7 cellular contexts compared by ENCODE assay signal in genomic region chr3:136752327-136753111, GRCh38. TPM values are rescaled to one million over a fixed set of nuclear protein-coding genes. Genes with fewer than 3 reads are reported as not detected.
DNase-seq lines count a peak whose midpoint lies in the region; ATAC-seq, FAIRE-seq and TF ChIP-seq lines count a peak whose summit lies in the region.

STAG1 (minus strand) TSS chr3:136752378; CDS start chr3:136630898, 121,480 bp downstream.

- no peak for FAIRE-seq in astrocyte (lab: Jason Lieb, UNC)

- H3K36me3 ChIP-seq in astrocyte (ENCODE audit: insufficient read depth, low read length), result no peaks in the 10 kb centered on the region

- TF ChIP-seq POLR2A in GM18505 (IDR thresholded peaks at IDR 0.05; ENCODE audit: borderline replicate concordance, extremely low read depth, insufficient read depth, insufficient read length), result peak; percentile 86

- H3K4me3 Mint-ChIP-seq in T-helper 2 cell treated with Interferon-gamma antibody and Interleukin-4, amounts not matched to agents 5 μg/mL and 100 μg/mL, for 36 hours, result peak within 1 kb of the TSS; percentile 89
- H3K4me3 Mint-ChIP-seq in astrocyte (ENCODE audit: unreplicated experiment), result peak within 1 kb of the TSS; percentile 92

- no peaks in the 10 kb centered on the region for H3K27me3 ChIP-seq in astrocyte (ENCODE audit: insufficient read depth, low read length)

- H3K4me3 ChIP-seq in astrocyte (ENCODE audit: insufficient read depth, low read depth, low read length), result peak within 1 kb of the TSS; percentile 79

- ATAC-seq in GM18505 (IDR thresholded peaks at IDR 0.05; ENCODE audit: unreplicated experiment), result peak; percentile 84
- peak; percentile 81 for ATAC-seq in HG02973 (IDR thresholded peaks at IDR 0.05; ENCODE audit: unreplicated experiment)

- H3K9me3 ChIP-seq in astrocyte (ENCODE audit: insufficient read depth, low read depth, low read length), result no peaks in the 10 kb centered on the region

- peak within 1 kb of the TSS; percentile 95 for H3K27ac Mint-ChIP-seq in T-helper 2 cell treated with Interferon-gamma antibody and Interleukin-4, amounts not matched to agents 5 μg/mL and 100 μg/mL, for 36 hours
- peak within 1 kb of the TSS; percentile 97 for H3K27ac Mint-ChIP-seq in astrocyte (ENCODE audit: unreplicated experiment)

- peaks cover 5% of the 10 kb centered on the region for H4K20me1 ChIP-seq in astrocyte (ENCODE audit: insufficient read depth, low read length)

- peaks cover 6% of the 10 kb centered on the region for H3K36me3 Mint-ChIP-seq in T-helper 2 cell treated with Interferon-gamma antibody and Interleukin-4, amounts not matched to agents 5 μg/mL and 100 μg/mL, for 36 hours (ENCODE audit: low read depth)
- H3K36me3 Mint-ChIP-seq in astrocyte (ENCODE audit: low read depth, unreplicated experiment), result no peaks in the 10 kb centered on the region

- H3K79me2 ChIP-seq in astrocyte (ENCODE audit: insufficient read depth, low read length), result peaks cover 42% of the 10 kb centered on the region

- DNase-seq in NCI-H1930 (lab: John Stamatoyannopoulos, UW) (peak; percentile 94 to 99), astrocyte (ENCODE audit: low read depth) (peak; percentile 92), hepatic stellate cell (ENCODE audit: low spot score) (peak; percentile 97), renal cortical epithelial cell (ENCODE audit: low read depth) (peak; percentile 90)
- DNase-seq in T-helper 2 cell treated with Interferon-gamma antibody and Interleukin-4, amounts not matched to agents 5 μg/mL and 100 μg/mL, for 36 hours (ENCODE audit: low spot score), result peak; percentile 100

- H3K27me3 Mint-ChIP-seq in T-helper 2 cell treated with Interferon-gamma antibody and Interleukin-4, amounts not matched to agents 5 μg/mL and 100 μg/mL, for 36 hours (ENCODE audit: low read depth), result no peaks in the 10 kb centered on the region
- no peaks in the 10 kb centered on the region for H3K27me3 Mint-ChIP-seq in astrocyte (ENCODE audit: low read depth, unreplicated experiment)

- peaks cover 34% of the 10 kb centered on the region for H3K4me1 Mint-ChIP-seq in T-helper 2 cell treated with Interferon-gamma antibody and Interleukin-4, amounts not matched to agents 5 μg/mL and 100 μg/mL, for 36 hours (ENCODE audit: low read depth)
- peaks cover 26% of the 10 kb centered on the region for H3K4me1 Mint-ChIP-seq in astrocyte (ENCODE audit: low read depth, unreplicated experiment)

- peak within 1 kb of the TSS; percentile 95 for H3K9ac ChIP-seq in astrocyte (ENCODE audit: low read length)

- no peaks in the 10 kb centered on the region for H3K9me3 Mint-ChIP-seq in T-helper 2 cell treated with Interferon-gamma antibody and Interleukin-4, amounts not matched to agents 5 μg/mL and 100 μg/mL, for 36 hours
- H3K9me3 Mint-ChIP-seq in astrocyte (ENCODE audit: unreplicated experiment), result no peaks in the 10 kb centered on the region

- H3K4me1 ChIP-seq in astrocyte (ENCODE audit: insufficient read depth, low read length), result peaks cover 21% of the 10 kb centered on the region

- peak within 1 kb of the TSS; percentile 97 for H3K27ac ChIP-seq in astrocyte (ENCODE audit: low read depth, low read length)

- peak within 1 kb of the TSS; percentile 93 for H2AFZ ChIP-seq in astrocyte (ENCODE audit: low read depth, low read length)

- H3K4me2 ChIP-seq in astrocyte (ENCODE audit: low read length), result peak within 1 kb of the TSS; percentile 96

- peak; percentile 56 for TF ChIP-seq CTCF in astrocyte (IDR thresholded peaks at IDR 0.05; ENCODE audit: insufficient read depth, low read depth, low read length)

RNA-seq across cellular contexts. Expression of gene STAG1, which starts in this region (rescaled TPM):
- total RNA-seq in astrocyte (24.1 and 24.2 TPM in 2 replicates), renal cortical epithelial cell (25.5 and 41.3 TPM in 2 replicates)

Comparison
In these comparisons a context has a peak if more than half of its experiments do, and no peak if none do; other contexts are left out.
1. Peak in every context shown above with its lines: DNase-seq, ATAC-seq, H3K4me3 ChIP-seq and H3K27ac ChIP-seq.